In the genomic region with DNA sequence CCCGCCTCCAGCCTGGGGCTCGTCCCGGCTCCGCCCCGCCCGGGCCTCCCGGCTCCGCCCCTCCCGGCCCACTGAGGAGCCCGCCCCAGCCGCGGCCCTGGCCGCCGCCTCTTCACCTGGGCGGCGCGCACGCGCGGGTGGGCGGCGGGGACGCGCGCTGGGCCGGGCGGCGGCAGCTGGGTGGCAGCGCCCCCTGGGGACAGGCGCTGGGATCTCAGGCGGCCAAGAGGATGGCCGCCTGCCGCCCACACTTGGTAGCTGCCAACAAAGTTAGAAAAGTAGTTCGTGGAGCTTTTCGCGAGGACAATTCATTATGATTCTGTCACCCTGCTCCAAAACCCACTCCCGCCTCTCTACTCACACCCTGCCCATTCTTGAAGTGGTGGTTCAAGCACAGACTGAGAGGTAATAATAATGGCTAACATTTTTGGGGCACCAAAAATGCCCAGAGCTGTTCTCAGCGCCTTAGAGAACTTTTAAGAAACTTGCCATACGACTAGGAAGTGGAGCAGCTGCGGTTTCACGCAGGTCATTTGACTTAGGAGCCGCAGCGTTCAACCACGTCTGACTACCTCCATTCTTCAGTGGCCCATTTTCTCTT, we compare ENCODE assay signal across 8 cellular contexts. TPM values are rescaled to one million over a fixed set of nuclear protein-coding genes. Genes with fewer than 3 reads are reported as not detected.
DNase-seq lines count a peak whose midpoint lies in the region; ATAC-seq and TF ChIP-seq lines count a peak whose summit lies in the region.

No MANE protein-coding gene starts in this region.

- peak; percentile 87 for ATAC-seq in GM19035 (IDR thresholded peaks at IDR 0.05; ENCODE audit: unreplicated experiment)
- peak; percentile 87 for ATAC-seq in HG03280 (IDR thresholded peaks at IDR 0.05; ENCODE audit: unreplicated experiment)
- ATAC-seq in left lung = peak; percentile 93

- intact Hi-C loops in left lung (cut with DNase I) = loop anchor here in 1 of 2 donors (5.0 kb wide), 1 partner anchor 95 kb away; no protein-coding TSS in a partner anchor

- TF ChIP-seq CTCF in AG10803 (conservative IDR thresholded peaks at IDR 0.05; ENCODE audit: low read length) (peak; percentile 62), left lung (IDR thresholded peaks at IDR 0.05) (peak; percentile 82 to 84)

- no peaks in the 10 kb centered on the region for H3K36me3 ChIP-seq in left lung

- H3K27me3 ChIP-seq in left lung = peaks cover 0 to 25% of the 10 kb centered on the region in 2 donors

- H3K4me1 ChIP-seq in left lung = peaks cover 11 to 23% of the 10 kb centered on the region in 2 donors

- peak overlapping the region; percentile 83 to 93 for H3K27ac ChIP-seq in left lung

- H3K4me3 ChIP-seq in AG10803 (ENCODE audit: low read length) (peak overlapping the region; percentile 83), left lung (peak overlapping the region; percentile 66 to 81)

- DNase-seq in AG10803 (ENCODE audit: low read depth) (peak; percentile 86), NCI-H446 treated with DMSO at 0.1 percent for 48 hours (lab: John Stamatoyannopoulos, UW) (peak; percentile 51), dedifferentiated amniotic fluid mesenchymal stem cell (ENCODE audit: extremely low spot score) (peak; percentile 59), left lung (peak; percentile 92 to 97)
- DNase-seq in activated CD4-positive, alpha-beta T cell treated with anti-CD3 and anti-CD28 coated beads for 48 hours = peak; percentile 92
- peak; percentile 91 for DNase-seq in stimulated activated CD4-positive, alpha-beta T cell treated with anti-CD3 and anti-CD28 coated beads, Interleukin-1b, Interleukin-23, amount 100 ng/mL, for 48 hours

- H3K9me3 ChIP-seq in left lung = no peaks in the 10 kb centered on the region

RNA-seq across cellular contexts. Expression of a gene that starts 0.3 kb away (rescaled TPM):
- total RNA-seq in left lung = 10 to 100 TPM; 62.0 to 92.8 TPM

RNA-seq across cellular contexts. Expression of a gene that starts 50.7 kb away (rescaled TPM):
- total RNA-seq in left lung = 100 to 1,000 TPM in 1 of 2 donors, 10 to 100 TPM in 1; 57.1 to 142 TPM

Comparison
In these comparisons a context has a peak if more than half of its experiments do, and no peak if none do; other contexts are left out.
1. Peak in every context shown above with its lines: DNase-seq, ATAC-seq, H3K4me3 ChIP-seq and H3K27ac ChIP-seq.